ENCODE assay signal across 23 cellular contexts in the genomic region with DNA sequence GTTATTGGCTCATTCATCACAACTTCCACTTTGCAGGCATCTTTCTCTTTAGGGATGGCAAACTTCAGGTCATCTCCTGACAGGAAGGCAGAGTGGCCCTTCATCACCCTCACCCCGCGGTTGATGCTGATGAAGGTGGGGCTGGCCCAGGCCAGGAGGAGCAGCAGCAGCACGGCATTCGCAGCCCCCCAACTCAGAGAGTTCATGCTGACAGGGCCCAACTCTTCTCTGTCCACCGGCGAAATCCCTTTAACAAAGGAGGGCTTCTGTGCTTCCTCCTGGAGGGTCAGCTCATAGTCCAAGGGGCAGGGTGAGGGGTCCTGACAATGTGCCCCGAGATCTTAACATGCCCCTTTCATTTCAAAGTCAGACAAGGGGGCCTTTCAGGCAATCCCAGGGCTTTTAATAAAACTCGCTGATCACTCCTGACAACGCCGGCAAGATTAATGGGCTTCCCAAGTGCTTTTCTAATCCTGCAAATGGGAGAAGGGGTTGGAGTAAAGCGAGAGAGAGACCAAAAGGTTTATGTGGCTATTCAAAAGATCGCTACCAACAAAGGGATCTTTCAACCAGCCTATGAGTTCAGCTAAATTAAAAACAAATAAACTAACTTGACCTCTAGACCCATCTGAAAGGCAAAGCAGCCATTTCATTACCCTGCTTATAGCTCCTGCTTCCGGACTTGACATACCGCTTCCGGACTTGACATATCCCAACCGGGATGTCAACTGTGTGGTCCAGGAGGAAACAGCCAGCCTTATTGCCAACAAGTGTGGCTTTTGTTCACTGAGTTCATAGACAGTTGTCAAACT. TPM values are rescaled to one million over a fixed set of nuclear protein-coding genes. Genes with fewer than 3 reads are reported as not detected.
DNase-seq lines count a peak whose midpoint lies in the region; TF ChIP-seq lines count a peak whose summit lies in the region.
"Had no signal": no experiment of that assay in that cellular context is flagged by ENCODE, and none has a peak within 500 bp of the region (broad histone marks: within the 10 kb centered on the region; RNA-seq: fewer than 3 reads in every experiment).

No MANE protein-coding gene starts in this region.

- peak overlapping the region; percentile 93 for H3K27ac Mint-ChIP-seq in nephron progenitor cell
- H3K27ac Mint-ChIP-seq in type B pancreatic cell: peak overlapping the region; percentile 13
- H3K27ac Mint-ChIP-seq: activated CD8-positive, alpha-beta T cell treated with anti-CD3 and anti-CD28 coated beads, Interleukin-2, amount 10 ng/mL, durations not matched to agents 7 days and 5 days; CD4-positive, CD25-positive, alpha-beta regulatory T cell; effector memory CD8-positive, alpha-beta T cell; stimulated activated effector memory CD8-positive, alpha-beta T cell treated with anti-CD3 and anti-CD28 coated beads, Interleukin-12 subunit alpha, Interleukin-12 subunit beta, amount 100 ng/mL, for 72 hours had no signal

- H3K9me3 Mint-ChIP-seq in nephron progenitor cell (peaks cover 24% of the 10 kb centered on the region), type B pancreatic cell (no peaks in the 10 kb centered on the region)
- H3K9me3 Mint-ChIP-seq: stimulated activated effector memory CD8-positive, alpha-beta T cell treated with anti-CD3 and anti-CD28 coated beads, Interleukin-12 subunit alpha, Interleukin-12 subunit beta, amount 100 ng/mL, for 72 hours had no signal

- H3K4me3 Mint-ChIP-seq in nephron progenitor cell (peak overlapping the region; percentile 72), type B pancreatic cell (peak overlapping the region; percentile 83)
- H3K4me3 Mint-ChIP-seq: activated CD8-positive, alpha-beta T cell treated with anti-CD3 and anti-CD28 coated beads, Interleukin-2, amount 10 ng/mL, durations not matched to agents 7 days and 5 days; CD4-positive, CD25-positive, alpha-beta regulatory T cell; effector memory CD8-positive, alpha-beta T cell; stimulated activated effector memory CD8-positive, alpha-beta T cell treated with anti-CD3 and anti-CD28 coated beads, Interleukin-12 subunit alpha, Interleukin-12 subunit beta, amount 100 ng/mL, for 72 hours had no signal

- H3K4me1 Mint-ChIP-seq in nephron progenitor cell: peaks cover 59% of the 10 kb centered on the region
- H3K4me1 Mint-ChIP-seq in type B pancreatic cell (ENCODE audit: unreplicated experiment): peaks cover 39% of the 10 kb centered on the region
- H3K4me1 Mint-ChIP-seq: CD4-positive, CD25-positive, alpha-beta regulatory T cell; stimulated activated effector memory CD8-positive, alpha-beta T cell treated with anti-CD3 and anti-CD28 coated beads, Interleukin-12 subunit alpha, Interleukin-12 subunit beta, amount 100 ng/mL, for 72 hours had no signal

- no peaks in the 10 kb centered on the region for H3K27me3 ChIP-seq in ovary
- H3K27me3 ChIP-seq: body of pancreas, esophagus squamous epithelium, gastroesophageal sphincter, testis had no signal

- DNase-seq in NCI-H748 (lab: John Stamatoyannopoulos, UW; ENCODE audit: unreplicated experiment) (peak; percentile 81), ecto neural progenitor cell (ENCODE audit: low spot score) (peak; percentile 48), nephron progenitor cell (peak; percentile 36), type B pancreatic cell (ENCODE audit: extremely low spot score, unreplicated experiment) (no peak), ovary (no peak), posterior vena cava (ENCODE audit: low spot score) (no peak), NCI-H1694 (lab: John Stamatoyannopoulos, UW) (no peak)
- DNase-seq: activated CD4-positive, CD25-positive, alpha-beta regulatory T cell; activated CD8-positive, alpha-beta T cell treated with anti-CD3 and anti-CD28 coated beads, Interleukin-2, amount 10 ng/mL, durations not matched to agents 7 days and 5 days; activated gamma-delta T cell treated with Interleukin-2 at 50 U/mL for 16 hours; body of pancreas; CD4-positive, CD25-positive, alpha-beta regulatory T cell; effector memory CD8-positive, alpha-beta T cell; esophagus squamous epithelium; GF-D8; MV-4-11; NCI-H1930; NCI-H446; T-helper 9 cell; testis had no signal

- TF ChIP-seq EP300 in ovary (IDR thresholded peaks at IDR 0.05): no peak

- intact Hi-C loops in ovary (cut with DNase I) (no loop called here), posterior vena cava (cut with DNase I) (no loop called here)

- H3K27me3 Mint-ChIP-seq in nephron progenitor cell (ENCODE audit: low read depth, poor library complexity) (peaks cover 4% of the 10 kb centered on the region), type B pancreatic cell (no peaks in the 10 kb centered on the region)
- H3K27me3 Mint-ChIP-seq: CD4-positive, CD25-positive, alpha-beta regulatory T cell; effector memory CD8-positive, alpha-beta T cell had no signal

- no peak overlapping the region for H3K27ac ChIP-seq in ovary
- H3K27ac ChIP-seq: body of pancreas, esophagus squamous epithelium, gastroesophageal sphincter, KMS-11, testis had no signal

- TF ChIP-seq CTCF in nephron progenitor cell (IDR thresholded peaks at IDR 0.05): no peak
- TF ChIP-seq CTCF in type B pancreatic cell (conservative IDR thresholded peaks at IDR 0.05): no peak
- no peak for TF ChIP-seq CTCF in ovary (IDR thresholded peaks at IDR 0.05)

- no peaks in the 10 kb centered on the region for H3K9me3 ChIP-seq in ovary
- H3K9me3 ChIP-seq: body of pancreas, esophagus squamous epithelium, gastroesophageal sphincter, testis had no signal

- WGBS in ovary, 3 donors: 74 to 76% (median 74%) methylated on average over 16 of the region's 16 CpGs

- H3K36me3 ChIP-seq in ovary: no peaks in the 10 kb centered on the region
- H3K36me3 ChIP-seq: esophagus squamous epithelium, gastroesophageal sphincter had no signal

- no peak for TF ChIP-seq POLR2A in ovary (IDR thresholded peaks at IDR 0.05)

- H3K36me3 Mint-ChIP-seq in nephron progenitor cell (ENCODE audit: low read depth) (peaks cover 19% of the 10 kb centered on the region), type B pancreatic cell (no peaks in the 10 kb centered on the region)
- H3K36me3 Mint-ChIP-seq: CD4-positive, CD25-positive, alpha-beta regulatory T cell; stimulated activated effector memory CD8-positive, alpha-beta T cell treated with anti-CD3 and anti-CD28 coated beads, Interleukin-12 subunit alpha, Interleukin-12 subunit beta, amount 100 ng/mL, for 72 hours had no signal

- no peaks in the 10 kb centered on the region for H3K4me1 ChIP-seq in ovary (ENCODE audit: insufficient read depth)
- H3K4me1 ChIP-seq: esophagus squamous epithelium, gastroesophageal sphincter, testis had no signal

- no peak overlapping the region for H3K4me3 ChIP-seq in ovary
- H3K4me3 ChIP-seq: body of pancreas, esophagus squamous epithelium, gastroesophageal sphincter, testis had no signal

RNA-seq across cellular contexts. Expression of gene FREM1, which starts 41.2 kb away (rescaled TPM):
- total RNA-seq in type B pancreatic cell (ENCODE audit: low replicate concordance) (8.6 and 50.8 TPM in 2 replicates), ovary (1 to 10 TPM in 5 of 7 donors, under 1 TPM in 2; 0.61 to 6.9 (median 2.8) TPM), posterior vena cava (1 to 10 TPM; 3.3 to 6.8 TPM)
- 1 to 10 TPM in 1 of 2 donors, under 1 TPM in 1; 0.79 to 9.2 TPM for polyA plus RNA-seq in ovary
- total RNA-seq: activated CD8-positive, alpha-beta T cell treated with anti-CD3 and anti-CD28 coated beads, Interleukin-2, amount 10 ng/mL, durations not matched to agents 7 days and 5 days had no signal
- polyA plus RNA-seq: CD4-positive, CD25-positive, alpha-beta regulatory T cell had no signal

Comparison
In these comparisons a context has a peak if more than half of its experiments do, and no peak if none do; other contexts are left out.
1. DNase-seq: peak in NCI-H748 (single experiment), ecto neural progenitor cell (single experiment) and nephron progenitor cell (single experiment); none in type B pancreatic cell (single experiment), ovary (0 of 5), posterior vena cava (single experiment) and NCI-H1694 (single experiment).